17 cellular contexts compared by ENCODE assay signal in genomic region chr17:45232514-45233422, GRCh38. TPM values are rescaled to one million over a fixed set of nuclear protein-coding genes. Genes with fewer than 3 reads are reported as not detected.
DNase-seq lines count a peak whose midpoint lies in the region; ATAC-seq and TF ChIP-seq lines count a peak whose summit lies in the region.
"Had no signal": no experiment of that assay in that cellular context is flagged by ENCODE, and none has a peak within 500 bp of the region (broad histone marks: within the 10 kb centered on the region; RNA-seq: fewer than 3 reads in every experiment).

No MANE protein-coding gene starts in this region.

- in situ Hi-C loops in GM13976 (cut with MboI; ENCODE audit: low sequenced_read_pairs, unreplicated experiment) = no loop called here

- peak overlapping the region; percentile 65 to 100 (median 91) for H3K27ac Mint-ChIP-seq in CD4-positive, alpha-beta memory T cell
- H3K27ac Mint-ChIP-seq in activated CD8-positive, alpha-beta T cell treated with anti-CD3 and anti-CD28 coated beads, Interleukin-2, amount 10 ng/mL, durations not matched to agents 7 days and 5 days = peak overlapping the region; percentile 79
- peak overlapping the region; percentile 42 to 100 (median 100) for H3K27ac Mint-ChIP-seq in naive thymus-derived CD8-positive, alpha-beta T cell
- H3K27ac Mint-ChIP-seq: neural progenitor cell had no signal

- DNase-seq in CD4-positive, alpha-beta memory T cell = peak in 1 of 5 donors; percentile 31
- DNase-seq in activated CD8-positive, alpha-beta T cell treated with anti-CD3 and anti-CD28 coated beads, Interleukin-2, amount 10 ng/mL, durations not matched to agents 7 days and 5 days = no peak
- no peak for DNase-seq in naive thymus-derived CD8-positive, alpha-beta T cell
- DNase-seq in HPDE6-E6E7 (ENCODE audit: extremely low spot score) (no peak), GM13976 (ENCODE audit: low spot score) (no peak), inferior parietal cortex (ENCODE audit: extremely low spot score) (no peak)
- DNase-seq: DMS79; NCI-H1048; NCI-H2081 treated with DMSO at 0.1 percent for 48 hours; NCI-H524; retina; stimulated activated CD4-positive, alpha-beta T cell treated with anti-CD3 and anti-CD28 coated beads, Interleukin-15, amount 100 ng/mL, for 24 hours had no signal

- H3K36me3 ChIP-seq in BLaER1 = peaks cover 52% of the 10 kb centered on the region
- H3K36me3 ChIP-seq in CD4-positive, alpha-beta memory T cell (ENCODE audit: insufficient read depth, low read length) = peaks cover 54% of the 10 kb centered on the region
- H3K36me3 ChIP-seq: neural progenitor cell had no signal

- no peak for ATAC-seq in activated CD8-positive, alpha-beta T cell treated with anti-CD3 and anti-CD28 coated beads, Interleukin-2, amount 10 ng/mL, durations not matched to agents 7 days and 5 days
- ATAC-seq in naive thymus-derived CD8-positive, alpha-beta T cell = no peak
- ATAC-seq: K562 had no signal

- H3K4me1 Mint-ChIP-seq in CD4-positive, alpha-beta memory T cell = peaks cover 48 to 84% (median 69%) of the 10 kb centered on the region in 4 donors
- H3K4me1 Mint-ChIP-seq in activated CD8-positive, alpha-beta T cell treated with anti-CD3 and anti-CD28 coated beads, Interleukin-2, amount 10 ng/mL, durations not matched to agents 7 days and 5 days (ENCODE audit: low read depth) = peaks cover 79% of the 10 kb centered on the region
- peaks cover 50 to 85% (median 82%) of the 10 kb centered on the region in 4 donors for H3K4me1 Mint-ChIP-seq in naive thymus-derived CD8-positive, alpha-beta T cell

- peak overlapping the region in 4 of 8 donors; percentile 17 to 57 (median 43) for H3K4me3 Mint-ChIP-seq in CD4-positive, alpha-beta memory T cell
- H3K4me3 Mint-ChIP-seq in activated CD8-positive, alpha-beta T cell treated with anti-CD3 and anti-CD28 coated beads, Interleukin-2, amount 10 ng/mL, durations not matched to agents 7 days and 5 days = no peak overlapping the region
- H3K4me3 Mint-ChIP-seq in naive thymus-derived CD8-positive, alpha-beta T cell = peak overlapping the region in 8 of 10 donors; percentile 24 to 96 (median 35)

- no peaks in the 10 kb centered on the region for H3K27me3 ChIP-seq in BLaER1
- no peaks in the 10 kb centered on the region for H3K27me3 ChIP-seq in CD4-positive, alpha-beta memory T cell (ENCODE audit: insufficient read depth, low read length)
- H3K27me3 ChIP-seq: neural progenitor cell had no signal

- no peak for TF ChIP-seq CTCF in GM13976 (IDR thresholded peaks at IDR 0.05; ENCODE audit: borderline replicate concordance, control extremely low read depth, extremely low read depth, insufficient read depth, missing control alignments)

- peak overlapping the region; percentile 27; the same call in 1 of the 2 replicates for H3K9ac ChIP-seq in BLaER1
- H3K9ac ChIP-seq: neural progenitor cell had no signal

- intact Hi-C loops in CD4-positive, alpha-beta memory T cell (cut with micrococcal nuclease) = no loop called here

- peaks cover 17 to 66% of the 10 kb centered on the region in 2 donors for H3K36me3 Mint-ChIP-seq in CD4-positive, alpha-beta memory T cell
- H3K36me3 Mint-ChIP-seq in activated CD8-positive, alpha-beta T cell treated with anti-CD3 and anti-CD28 coated beads, Interleukin-2, amount 10 ng/mL, durations not matched to agents 7 days and 5 days (ENCODE audit: low read depth) = peaks cover 64% of the 10 kb centered on the region
- peaks cover 0 to 43% (median 9%) of the 10 kb centered on the region in 3 donors for H3K36me3 Mint-ChIP-seq in naive thymus-derived CD8-positive, alpha-beta T cell
- H3K36me3 Mint-ChIP-seq: neural progenitor cell had no signal

- H3K9me3 Mint-ChIP-seq in CD4-positive, alpha-beta memory T cell = no peaks in the 10 kb centered on the region
- no peaks in the 10 kb centered on the region for H3K9me3 Mint-ChIP-seq in activated CD8-positive, alpha-beta T cell treated with anti-CD3 and anti-CD28 coated beads, Interleukin-2, amount 10 ng/mL, durations not matched to agents 7 days and 5 days (ENCODE audit: insufficient read depth)
- H3K9me3 Mint-ChIP-seq in naive thymus-derived CD8-positive, alpha-beta T cell = no peaks in the 10 kb centered on the region
- H3K9me3 Mint-ChIP-seq: neural progenitor cell had no signal

- H3K4me1 ChIP-seq in BLaER1 = peaks cover 84% of the 10 kb centered on the region
- peaks cover 83% of the 10 kb centered on the region for H3K4me1 ChIP-seq in CD4-positive, alpha-beta memory T cell (ENCODE audit: insufficient read depth, low read length)

- peaks cover 81% of the 10 kb centered on the region for H4K20me1 ChIP-seq in BLaER1

- peak overlapping the region; percentile 21; the same call in 1 of the 2 replicates for H3K4me2 ChIP-seq in BLaER1
- H3K4me2 ChIP-seq: neural progenitor cell had no signal

- POLR2A ChIA-PET in CD4-positive, alpha-beta memory T cell (lab: Charles Lee; ENCODE audit: partially characterized antibody) = interaction anchor here (0.6 to 30.3 kb wide), 5 partner anchors 7 to 177 kb away, joined by 3 to 1143 read pairs (median 324); partner anchors contain the start of genes FMNL1 and MAP3K14
- POLR2A ChIA-PET in activated CD8-positive, alpha-beta T cell treated with anti-CD3 and anti-CD28 coated beads, Interleukin-2, amount 10 ng/mL, durations not matched to agents 7 days and 5 days (lab: Charles Lee) = interaction anchor here (0.6 to 6.5 kb wide), 6 partner anchors 8 to 141 kb away, joined by 3 to 97 read pairs (median 4); partner anchors contain the start of gene FMNL1
- POLR2A ChIA-PET in naive thymus-derived CD8-positive, alpha-beta T cell (lab: Charles Lee) = interaction anchor here (1.5 to 47.5 kb wide), 5 partner anchors 1 to 84 kb away, joined by 5 to 1514 read pairs (median 15); partner anchors contain the start of genes FMNL1, HEXIM1, HEXIM2 and MAP3K14

- H3K9me3 ChIP-seq in BLaER1 = no peaks in the 10 kb centered on the region
- no peaks in the 10 kb centered on the region for H3K9me3 ChIP-seq in CD4-positive, alpha-beta memory T cell (ENCODE audit: control insufficient read depth in 1 of 2, low read length in 2 of 2)

- H3K4me3 ChIP-seq in BLaER1 = no peak overlapping the region
- no peak overlapping the region for H3K4me3 ChIP-seq in CD4-positive, alpha-beta memory T cell (ENCODE audit: low read length in 2 of 2)
- H3K4me3 ChIP-seq: K562, neural progenitor cell had no signal

- CTCF ChIA-PET in CD4-positive, alpha-beta memory T cell (lab: Charles Lee; ENCODE audit: partially characterized antibody) = interaction anchor here (0.6 to 14.0 kb wide), 7 partner anchors 10 to 98 kb away, joined by 3 to 449 read pairs (median 7); partner anchors contain the start of genes ACBD4 and FMNL1
- CTCF ChIA-PET in activated CD8-positive, alpha-beta T cell treated with anti-CD3 and anti-CD28 coated beads, Interleukin-2, amount 10 ng/mL, durations not matched to agents 7 days and 5 days (lab: Charles Lee) = interaction anchor here (0.6 to 12.9 kb wide), 10 partner anchors 13 to 152 kb away, joined by 3 to 410 read pairs (median 4); partner anchors contain the start of genes ACBD4, FMNL1 and HEXIM1

- peak overlapping the region; percentile 32; the same call in 1 of the 2 replicates for H3K27ac ChIP-seq in BLaER1
- peak overlapping the region; percentile 97 for H3K27ac ChIP-seq in CD4-positive, alpha-beta memory T cell (ENCODE audit: low read depth, low read length)
- H3K27ac ChIP-seq: neural progenitor cell had no signal

- H3K27me3 Mint-ChIP-seq in CD4-positive, alpha-beta memory T cell = no peaks in the 10 kb centered on the region
- no peaks in the 10 kb centered on the region for H3K27me3 Mint-ChIP-seq in activated CD8-positive, alpha-beta T cell treated with anti-CD3 and anti-CD28 coated beads, Interleukin-2, amount 10 ng/mL, durations not matched to agents 7 days and 5 days (ENCODE audit: low read depth)
- no peaks in the 10 kb centered on the region for H3K27me3 Mint-ChIP-seq in naive thymus-derived CD8-positive, alpha-beta T cell

RNA-seq across cellular contexts. Expression of gene FMNL1, which starts 11.1 kb away (rescaled TPM):
- 100 to 1,000 TPM; 403 to 405 TPM for total RNA-seq in CD4-positive, alpha-beta memory T cell
- 10 to 100 TPM in 1 of 2 donors, 1 to 10 TPM in 1; 8.1 to 64.4 TPM for polyA plus RNA-seq in CD4-positive, alpha-beta memory T cell
- 100 to 1,000 TPM; 375 to 395 TPM for total RNA-seq in activated CD8-positive, alpha-beta T cell treated with anti-CD3 and anti-CD28 coated beads, Interleukin-2, amount 10 ng/mL, durations not matched to agents 7 days and 5 days
- total RNA-seq in naive thymus-derived CD8-positive, alpha-beta T cell = 100 to 1,000 TPM; 383 to 394 TPM
- polyA plus RNA-seq in naive thymus-derived CD8-positive, alpha-beta T cell = 10 to 100 TPM; 18.0 to 35.5 (median 21.5) TPM

RNA-seq across cellular contexts. Expression of gene SPATA32, which starts 29.1 kb away (rescaled TPM):
- total RNA-seq in CD4-positive, alpha-beta memory T cell = under 1 TPM; 0.22 to 0.41 TPM
- under 1 TPM; 0.25 to 0.49 TPM for polyA plus RNA-seq in CD4-positive, alpha-beta memory T cell
- under 1 TPM; 0.52 to 0.55 TPM for total RNA-seq in activated CD8-positive, alpha-beta T cell treated with anti-CD3 and anti-CD28 coated beads, Interleukin-2, amount 10 ng/mL, durations not matched to agents 7 days and 5 days
- under 1 TPM; 0.47 to 0.75 TPM for total RNA-seq in naive thymus-derived CD8-positive, alpha-beta T cell
- under 1 TPM; 0.30 to 0.81 (median 0.44) TPM for polyA plus RNA-seq in naive thymus-derived CD8-positive, alpha-beta T cell
- total RNA-seq: K562, SK-MEL-5 had no signal
- polyA plus RNA-seq: keratinocyte had no signal
